In genomic region chr16:2159052-2159838, GRCh38 we compare ENCODE assay signal across 9 cellular contexts. TPM values are rescaled to one million over a fixed set of nuclear protein-coding genes. Genes with fewer than 3 reads are reported as not detected.
DNase-seq lines count a peak whose midpoint lies in the region; ATAC-seq and TF ChIP-seq lines count a peak whose summit lies in the region.
"Had no signal": no experiment of that assay in that cellular context is flagged by ENCODE, and none has a peak within 500 bp of the region (broad histone marks: within the 10 kb centered on the region; RNA-seq: fewer than 3 reads in every experiment).

No MANE protein-coding gene starts in this region.

- H3K27ac ChIP-seq in RWPE2 (ENCODE audit: poor library complexity, severe bottlenecking), result peak overlapping the region; percentile 93
- H3K27ac ChIP-seq: SJSA1 had no signal

- H3K4me3 ChIP-seq in RWPE2 (ENCODE audit: severe bottlenecking), result no peak overlapping the region
- H3K4me3 ChIP-seq: SJSA1 had no signal

- H3K36me3 ChIP-seq in RWPE2 (ENCODE audit: low read depth), result peaks cover 12% of the 10 kb centered on the region

- DNase-seq in AG08395 (ENCODE audit: low spot score) (peak; percentile 63), RWPE2 (ENCODE audit: low spot score) (no peak), fibroblast of gingiva (ENCODE audit: low read depth) (peak; percentile 81), omental fat pad (ENCODE audit: low spot score) (no peak), NCI-H524 (lab: John Stamatoyannopoulos, UW) (no peak), NCI-H526 (lab: John Stamatoyannopoulos, UW) (no peak), NCI-H1436 treated with DMSO at 0.1 percent for 48 hours (lab: John Stamatoyannopoulos, UW) (no peak)

- TF ChIP-seq CTCF in RWPE2 (IDR thresholded peaks at IDR 0.05; ENCODE audit: poor library complexity, severe bottlenecking) (no peak), omental fat pad (IDR thresholded peaks at IDR 0.05) (no peak)

- H3K4me1 ChIP-seq in RWPE2 (ENCODE audit: insufficient read depth, poor library complexity, severe bottlenecking), result peaks cover 51% of the 10 kb centered on the region

- no peaks in the 10 kb centered on the region for H3K9me3 ChIP-seq in RWPE2 (ENCODE audit: severe bottlenecking)
- H3K9me3 ChIP-seq: SJSA1 had no signal

- ATAC-seq in RWPE2 (ENCODE audit: low read depth), result no peak
- ATAC-seq in omental fat pad (ENCODE audit: low FRiP score), result peak; percentile 15
- no peak for ATAC-seq in HG03039 (IDR thresholded peaks at IDR 0.05; ENCODE audit: unreplicated experiment)

- no peaks in the 10 kb centered on the region for H3K27me3 ChIP-seq in RWPE2 (ENCODE audit: insufficient read depth, poor library complexity, severe bottlenecking)
- H3K27me3 ChIP-seq: SJSA1 had no signal

RNA-seq across cellular contexts. Expression of gene TRAF7, which starts 3.7 kb away (rescaled TPM):
- total RNA-seq in omental fat pad, result 10 to 100 TPM; 31.9 to 42.7 (median 34.3) TPM

RNA-seq across cellular contexts. Expression of gene RAB26, which starts 10.8 kb away (rescaled TPM):
- 1 to 10 TPM in 2 of 4 donors, under 1 TPM in 1, not detected in 1; 0.19 to 2.0 (median 1.1) TPM for total RNA-seq in omental fat pad

RNA-seq across cellular contexts. Expression of gene PKD1, which starts 23.5 kb away (rescaled TPM):
- total RNA-seq in omental fat pad, result 100 to 1,000 TPM in 2 of 4 donors, 10 to 100 TPM in 2; 86.4 to 214 (median 121) TPM

RNA-seq across cellular contexts. Expression of gene CASKIN1, which starts 37.2 kb away (rescaled TPM):
- total RNA-seq in omental fat pad, result under 1 TPM; 0.12 to 0.19 (median 0.14) TPM
- total RNA-seq: SJSA1 had no signal

RNA-seq across cellular contexts. Expression of gene MLST8, which starts 46.0 kb away (rescaled TPM):
- total RNA-seq in omental fat pad, result 10 to 100 TPM; 29.8 to 44.6 (median 34.6) TPM

Comparison
In these comparisons a context has a peak if more than half of its experiments do, and no peak if none do; other contexts are left out.
1. DNase-seq: peak in AG08395 (single experiment) and fibroblast of gingiva (single experiment); none in RWPE2 (single experiment), omental fat pad (single experiment), NCI-H524 (0 of 2), NCI-H526 (0 of 2) and NCI-H1436 treated with DMSO at 0.1 percent for 48 hours (single experiment).